ENCODE assay signal across 20 cellular contexts in the genomic region with DNA sequence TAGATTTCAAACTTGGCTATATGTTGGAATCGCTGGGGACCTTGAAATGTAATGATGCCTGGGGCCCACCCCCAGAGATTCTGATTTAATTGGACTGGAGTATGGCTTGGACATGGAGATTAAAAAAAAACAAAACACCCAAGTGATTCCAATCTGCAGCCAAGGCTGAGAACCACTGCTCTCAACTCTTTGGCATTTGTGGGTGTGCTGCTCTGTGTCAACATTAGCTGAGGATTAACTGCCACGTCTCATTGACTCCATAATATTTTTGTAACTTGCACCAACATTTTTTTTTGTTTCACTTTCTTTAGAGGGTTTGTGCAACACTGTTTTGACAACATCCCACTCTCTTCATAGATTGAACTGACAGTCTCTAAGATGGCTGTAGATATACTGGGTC. TPM values are rescaled to one million over a fixed set of nuclear protein-coding genes. Genes with fewer than 3 reads are reported as not detected.
DNase-seq lines count a peak whose midpoint lies in the region; ATAC-seq and TF ChIP-seq lines count a peak whose summit lies in the region.
"Had no signal": no experiment of that assay in that cellular context is flagged by ENCODE, and none has a peak within 500 bp of the region (broad histone marks: within the 10 kb centered on the region; RNA-seq: fewer than 3 reads in every experiment).

No MANE protein-coding gene starts in this region.

- 40 to 64% methylated on average over 2 of the region's 2 CpGs for WGBS in GM23248 (ENCODE audit: low coverage in 1 of 2, low lambda C conversion rate in 2 of 2, missing lambda C conversion rate in 2 of 2), 2 experiments

- in situ Hi-C loops in GM23248 (cut with MboI): no loop called here

- H3K36me3 ChIP-seq in GM23248 (ENCODE audit: low read depth) (no peaks in the 10 kb centered on the region), kidney epithelial cell (ENCODE audit: control insufficient read depth, insufficient read depth, low read length) (no peaks in the 10 kb centered on the region)
- H3K36me3 ChIP-seq: neutrophil, SJSA1 had no signal

- no peak overlapping the region for H3K4me3 ChIP-seq in GM23248
- no peak overlapping the region for H3K4me3 ChIP-seq in coronary artery
- H3K4me3 ChIP-seq in kidney epithelial cell (ENCODE audit: low read depth, low read length): no peak overlapping the region
- H3K4me3 ChIP-seq in skeletal muscle cell (ENCODE audit: low read depth, low read length): no peak overlapping the region
- H3K4me3 ChIP-seq: SJSA1 had no signal

- no peaks in the 10 kb centered on the region for H4K20me1 ChIP-seq in GM23248 (ENCODE audit: insufficient read depth)

- no peak overlapping the region for H3K9ac ChIP-seq in GM23248

- DNase-seq in GM23248: peak; percentile 39
- DNase-seq in coronary artery (ENCODE audit: low spot score): no peak
- DNase-seq in kidney epithelial cell (ENCODE audit: low read depth): peak; percentile 44
- DNase-seq in skeletal muscle cell (ENCODE audit: low read depth): peak; percentile 19
- DNase-seq in NCI-H2107 (lab: John Stamatoyannopoulos, UW): no peak
- DNase-seq in NCI-H1048 (lab: John Stamatoyannopoulos, UW): no peak
- DNase-seq: activated CD8-positive, alpha-beta memory T cell treated with anti-CD3 and anti-CD28 coated beads, Interleukin-2, amount 50 U/mL, for 4 hours; cortex of kidney; hypothalamus; midbrain; NCI-H187; NCI-H510A treated with DMSO at 0.1 percent for 48 hours; OCI-M1; right cardiac atrium; stimulated activated CD4-positive, alpha-beta T cell treated with anti-CD3 and anti-CD28 coated beads, Interleukin-2, amount 100 ng/mL, for 24 hours; T-helper 9 cell had no signal

- no peaks in the 10 kb centered on the region for H3K9me2 ChIP-seq in GM23248 (ENCODE audit: insufficient read depth)

- ATAC-seq in GM19324 (IDR thresholded peaks at IDR 0.05; ENCODE audit: low FRiP score, unreplicated experiment) (no peak), HG03097 (IDR thresholded peaks at IDR 0.05; ENCODE audit: low FRiP score, unreplicated experiment) (no peak)

- H2AFZ ChIP-seq in GM23248: no peak overlapping the region

- TF ChIP-seq CTCF in coronary artery (IDR thresholded peaks at IDR 0.05) (no peak), kidney epithelial cell (IDR thresholded peaks at IDR 0.05; ENCODE audit: insufficient read depth, low read length, poor library complexity, severe bottlenecking) (no peak)

- no peaks in the 10 kb centered on the region for H3K27me3 ChIP-seq in GM23248 (replicated peaks; ENCODE audit: insufficient read depth)
- H3K27me3 ChIP-seq in kidney epithelial cell (ENCODE audit: control insufficient read depth, insufficient read depth, low read length): no peaks in the 10 kb centered on the region
- H3K27me3 ChIP-seq: neutrophil, SJSA1 had no signal

- H3K79me2 ChIP-seq in GM23248 (ENCODE audit: insufficient read depth): no peaks in the 10 kb centered on the region

- no peak overlapping the region for H3K4me2 ChIP-seq in GM23248 (ENCODE audit: unreplicated experiment)

- no peaks in the 10 kb centered on the region for H3K9me3 ChIP-seq in GM23248 (ENCODE audit: low read depth)
- H3K9me3 ChIP-seq: neutrophil, SJSA1 had no signal

- 0 out of 2 replicates have a peak, but pooled peaks cover 7% of the 10 kb centered on the region for H3K4me1 ChIP-seq in GM23248 (ENCODE audit: insufficient read depth)
- H3K4me1 ChIP-seq: SJSA1 had no signal

- no peaks in the 10 kb centered on the region for H3F3A ChIP-seq in GM23248 (ENCODE audit: insufficient read depth)

- H3K27ac ChIP-seq in GM23248 (no peak overlapping the region), coronary artery (peak overlapping the region; percentile 18 to 74)
- H3K27ac ChIP-seq: neutrophil, SJSA1 had no signal

RNA-seq across cellular contexts. Expression of a gene that starts 41.1 kb away (rescaled TPM):
- total RNA-seq in GM23248 (2014; rRNA removed; shearing (Covaris generic)): 7.0 and 8.7 TPM in 2 replicates
- 5.8 and 6.6 TPM in 2 replicates for polyA plus RNA-seq in GM23248 (2016; fragmentation: Nextera tagmentation; extraction: Ambion mirVana)
- total RNA-seq in kidney epithelial cell: 5.2 and 10.5 TPM in 2 replicates

Comparison
In these comparisons a context has a peak if more than half of its experiments do, and no peak if none do; other contexts are left out.
1. DNase-seq: peak in GM23248 (single experiment), kidney epithelial cell (single experiment) and skeletal muscle cell (single experiment); none in coronary artery (single experiment), NCI-H2107 (single experiment) and NCI-H1048 (single experiment).